8 cellular contexts compared by ENCODE assay signal in genomic region chr10:44978570-44979280, GRCh38. TPM values are rescaled to one million over a fixed set of nuclear protein-coding genes. Genes with fewer than 3 reads are reported as not detected.
A peak's percentile ranks its signal among the peaks of the same experiment; 100 is the strongest.
DNase-seq lines count a peak whose midpoint lies in the region; ATAC-seq lines count a peak whose summit lies in the region.

DEPP1 (minus strand) TSS chr10:44978809; CDS start chr10:44978030, 779 bp downstream.

- no peaks in the 10 kb centered on the region for H3K9me3 Mint-ChIP-seq in CD4-positive, alpha-beta memory T cell

- H3K36me3 Mint-ChIP-seq in CD4-positive, alpha-beta memory T cell: no peaks in the 10 kb centered on the region

- H3K4me3 ChIP-seq in CD4-positive, alpha-beta memory T cell (ENCODE audit: low read length in 2 of 2): no peak within 1 kb of the TSS

- H3K27me3 ChIP-seq in CD4-positive, alpha-beta memory T cell (ENCODE audit: insufficient read depth, low read length): no peaks in the 10 kb centered on the region

- H3K4me1 Mint-ChIP-seq in CD4-positive, alpha-beta memory T cell: peaks cover 0 to 9% (median 3%) of the 10 kb centered on the region in 4 donors

- POLR2A ChIA-PET in CD4-positive, alpha-beta memory T cell (lab: Charles Lee; ENCODE audit: partially characterized antibody): no interaction called here

- peak in 10 of 14 donors; percentile 31 to 98 (median 67) for DNase-seq in C1 segment of cervical spinal cord (lab: John Stamatoyannopoulos, UW)
- DNase-seq in NCI-H2196 (lab: John Stamatoyannopoulos, UW; ENCODE audit: unreplicated experiment): peak; percentile 79
- DNase-seq in anterior cingulate cortex (lab: John Stamatoyannopoulos, UW): peak in 42 of 58 donors; percentile 30 to 88 (median 59)
- DNase-seq in left cardiac atrium: peak; percentile 93
- DNase-seq in posterior vena cava (ENCODE audit: low spot score): peak; percentile 94
- DNase-seq in CD4-positive, alpha-beta memory T cell: no peak

- H3K27ac ChIP-seq in CD4-positive, alpha-beta memory T cell (ENCODE audit: low read depth, low read length): no peak within 1 kb of the TSS

- peak; percentile 31 for ATAC-seq in GM21825 (IDR thresholded peaks at IDR 0.05; ENCODE audit: unreplicated experiment)
- ATAC-seq in left cardiac atrium: peak; percentile 58 to 70
- no peak for ATAC-seq in GM19455 (IDR thresholded peaks at IDR 0.05; ENCODE audit: unreplicated experiment)

- H3K27me3 Mint-ChIP-seq in CD4-positive, alpha-beta memory T cell: no peaks in the 10 kb centered on the region

- peak within 1 kb of the TSS in 1 of 7 donors; percentile 15 for H3K27ac Mint-ChIP-seq in CD4-positive, alpha-beta memory T cell

- peaks cover 13% of the 10 kb centered on the region for H3K4me1 ChIP-seq in CD4-positive, alpha-beta memory T cell (ENCODE audit: insufficient read depth, low read length)

- no peaks in the 10 kb centered on the region for H3K36me3 ChIP-seq in CD4-positive, alpha-beta memory T cell (ENCODE audit: insufficient read depth, low read length)

- no peaks in the 10 kb centered on the region for H3K9me3 ChIP-seq in CD4-positive, alpha-beta memory T cell (ENCODE audit: control insufficient read depth in 1 of 2, low read length in 2 of 2)

- H3K4me3 Mint-ChIP-seq in CD4-positive, alpha-beta memory T cell: no peak within 1 kb of the TSS

- intact Hi-C loops in left cardiac atrium (cut with DNase I): loop anchor here in 1 of 2 donors (10.0 kb wide), 1 partner anchor 104 kb away; no protein-coding TSS in a partner anchor
- intact Hi-C loops in posterior vena cava (cut with DNase I): loop anchor here in 1 of 2 donors (5.0 kb wide), 1 partner anchor 46 kb away; no protein-coding TSS in a partner anchor
- intact Hi-C loops in CD4-positive, alpha-beta memory T cell (cut with micrococcal nuclease): loop anchor here (10.0 kb wide), 1 partner anchor 114 kb away; no protein-coding TSS in a partner anchor

- CTCF ChIA-PET in CD4-positive, alpha-beta memory T cell (lab: Charles Lee; ENCODE audit: partially characterized antibody): interaction anchor here (1.0 to 2.5 kb wide), 3 partner anchors 21 to 46 kb away, joined by 3 to 25 read pairs (median 4); no protein-coding TSS in a partner anchor

RNA-seq across cellular contexts. Expression of gene DEPP1, which starts in this region (rescaled TPM):
- total RNA-seq in left cardiac atrium (10 to 100 TPM; 36.7 to 49.2 TPM), posterior vena cava (100 to 1,000 TPM in 1 of 2 donors, 10 to 100 TPM in 1; 58.8 to 105 TPM)
- total RNA-seq in CD4-positive, alpha-beta memory T cell: not detected
- polyA plus RNA-seq in CD4-positive, alpha-beta memory T cell: not detected

Comparison
In these comparisons a context has a peak if more than half of its experiments do, and no peak if none do; other contexts are left out.
1. RNA of gene DEPP1 (total RNA-seq): 58.8 to 105 TPM in posterior vena cava and 36.7 to 49.2 TPM in left cardiac atrium; not detected in CD4-positive, alpha-beta memory T cell; every median in the first group is over 10 times any median in the second.
2. DNase-seq: peak in C1 segment of cervical spinal cord (10 of 14), NCI-H2196 (single experiment), anterior cingulate cortex (42 of 58), left cardiac atrium (single experiment) and posterior vena cava (single experiment); none in CD4-positive, alpha-beta memory T cell (0 of 5).